8 cellular contexts compared by ENCODE assay signal in genomic region chr17:4948166-4948996, GRCh38. TPM values are rescaled to one million over a fixed set of nuclear protein-coding genes. Genes with fewer than 3 reads are reported as not detected.
DNase-seq lines count a peak whose midpoint lies in the region; ATAC-seq and TF ChIP-seq lines count a peak whose summit lies in the region.

TSS of gene PFN1 (minus strand) at chr17:4948530. CDS start at chr17:4948394, 136 bp downstream.

- H3K27ac Mint-ChIP-seq in activated naive CD8-positive, alpha-beta T cell treated with anti-CD3 and anti-CD28 coated beads, Interleukin-2, amount 10 ng/mL, durations not matched to agents 7 days and 5 days = peak within 1 kb of the TSS; percentile 100

- H3K27me3 Mint-ChIP-seq in activated naive CD8-positive, alpha-beta T cell treated with anti-CD3 and anti-CD28 coated beads, Interleukin-2, amount 10 ng/mL, durations not matched to agents 7 days and 5 days = no peaks in the 10 kb centered on the region

- DNase-seq in CD1c-positive myeloid dendritic cell (ENCODE audit: extremely low spot score) = peak; percentile 98
- peak; percentile 94 for DNase-seq in NB4 (ENCODE audit: low read depth)
- DNase-seq in activated naive CD8-positive, alpha-beta T cell treated with anti-CD3 and anti-CD28 coated beads, Interleukin-2, amount 10 ng/mL, durations not matched to agents 7 days and 5 days = peak; percentile 86
- peak; percentile 71 to 95 (median 86) for DNase-seq in head of caudate nucleus
- peak; percentile 87 to 94 (median 89) for DNase-seq in ovary
- peak; percentile 93 for DNase-seq in testis

- ATAC-seq in GM21576 (IDR thresholded peaks at IDR 0.05; ENCODE audit: unreplicated experiment) = peak; percentile 11
- ATAC-seq in activated naive CD8-positive, alpha-beta T cell treated with anti-CD3 and anti-CD28 coated beads, Interleukin-2, amount 10 ng/mL, durations not matched to agents 7 days and 5 days (ENCODE audit: low read depth) = peak; percentile 21

- H3K4me3 ChIP-seq in NB4 (ENCODE audit: low read depth, low read length) = peak within 1 kb of the TSS; percentile 95
- H3K4me3 ChIP-seq in SU-DHL-6 (ENCODE audit: insufficient read depth, low read length, poor library complexity, severe bottlenecking) = peak within 1 kb of the TSS; percentile 100
- H3K4me3 ChIP-seq in ovary = peak within 1 kb of the TSS; percentile 100
- peak within 1 kb of the TSS; percentile 90 to 99 for H3K4me3 ChIP-seq in testis

- peaks cover 40% of the 10 kb centered on the region for H3K36me3 Mint-ChIP-seq in activated naive CD8-positive, alpha-beta T cell treated with anti-CD3 and anti-CD28 coated beads, Interleukin-2, amount 10 ng/mL, durations not matched to agents 7 days and 5 days

- H3K9me3 ChIP-seq in SU-DHL-6 (ENCODE audit: insufficient read depth, low read length) (no peaks in the 10 kb centered on the region), ovary (no peaks in the 10 kb centered on the region), testis (no peaks in the 10 kb centered on the region)

- no peaks in the 10 kb centered on the region for H3K27me3 ChIP-seq in SU-DHL-6 (ENCODE audit: low read length)
- H3K27me3 ChIP-seq in ovary = no peaks in the 10 kb centered on the region
- no peaks in the 10 kb centered on the region for H3K27me3 ChIP-seq in testis

- intact Hi-C loops in head of caudate nucleus (cut with DNase I) (loop anchor here (2.0 kb wide), 1 partner anchor 18 kb away; the partner anchor contains the start of gene SPAG7), ovary (cut with DNase I) (no loop called here), testis (cut with DNase I; ENCODE audit: low total_unique reads) (no loop called here)

- peaks cover 34% of the 10 kb centered on the region for H3K4me1 Mint-ChIP-seq in activated naive CD8-positive, alpha-beta T cell treated with anti-CD3 and anti-CD28 coated beads, Interleukin-2, amount 10 ng/mL, durations not matched to agents 7 days and 5 days

- no peak for TF ChIP-seq EP300 in ovary (IDR thresholded peaks at IDR 0.05)

- H3K4me3 Mint-ChIP-seq in activated naive CD8-positive, alpha-beta T cell treated with anti-CD3 and anti-CD28 coated beads, Interleukin-2, amount 10 ng/mL, durations not matched to agents 7 days and 5 days = peak within 1 kb of the TSS; percentile 100

- H3K9ac ChIP-seq in SU-DHL-6 (ENCODE audit: low read length) = peak within 1 kb of the TSS; percentile 100

- H3F3A ChIP-seq in SU-DHL-6 (ENCODE audit: insufficient read depth) = peaks cover 54% of the 10 kb centered on the region

- H3K36me3 ChIP-seq in SU-DHL-6 (ENCODE audit: low read length) (peaks cover 11% of the 10 kb centered on the region; the same call in 1 of the 2 replicates), ovary (no peaks in the 10 kb centered on the region), testis (ENCODE audit: low read depth, missing control alignments) (no peaks in the 10 kb centered on the region)

- H3K4me1 ChIP-seq in ovary (ENCODE audit: insufficient read depth) (peaks cover 2% of the 10 kb centered on the region), testis (peaks cover 20% of the 10 kb centered on the region)

- WGBS in ovary, 3 donors = 0 to 1% (median 0%) methylated on average over 42 to 70 of the region's 70 CpGs
- WGBS in testis, 2 donors = 0% methylated on average over 34 to 39 of the region's 70 CpGs

- no peak within 1 kb of the TSS for H2AFZ ChIP-seq in SU-DHL-6 (ENCODE audit: low read depth, low read length, severe bottlenecking)

- H3K27ac ChIP-seq in SU-DHL-6 (ENCODE audit: low read depth, low read length) (peak within 1 kb of the TSS; percentile 100), ovary (peak within 1 kb of the TSS; percentile 82 to 96), testis (peak within 1 kb of the TSS; percentile 91 to 92)

- H3K79me2 ChIP-seq in SU-DHL-6 (ENCODE audit: insufficient read depth, low read length) = peaks cover 36% of the 10 kb centered on the region

- peaks cover 3% of the 10 kb centered on the region; the same call in 1 of the 2 replicates for H4K20me1 ChIP-seq in SU-DHL-6 (ENCODE audit: low read depth, low read length)

- H3K4me2 ChIP-seq in SU-DHL-6 (ENCODE audit: low read depth, low read length, poor library complexity, severe bottlenecking) = peak within 1 kb of the TSS; percentile 98

- POLR2A ChIA-PET in activated naive CD8-positive, alpha-beta T cell treated with anti-CD3 and anti-CD28 coated beads, Interleukin-2, amount 10 ng/mL, durations not matched to agents 7 days and 5 days (lab: Charles Lee) = interaction anchor here (0.6 to 17.2 kb wide), 17 partner anchors 8 to 246 kb away, joined by 3 to 441 read pairs (median 5); partner anchors contain the start of genes ARRB2, C17orf107, CAMTA2 and INCA1

- TF ChIP-seq POLR2A in NB4 (IDR thresholded peaks at IDR 0.05; ENCODE audit: extremely low read depth, insufficient read length) (peak; percentile 54), ovary (IDR thresholded peaks at IDR 0.05) (peak; percentile 61), testis (IDR thresholded peaks at IDR 0.05) (no peak)

- H3K9me2 ChIP-seq in SU-DHL-6 (replicated peaks; ENCODE audit: insufficient read depth, low read length) = no peaks in the 10 kb centered on the region

- no peaks in the 10 kb centered on the region for H3K9me3 Mint-ChIP-seq in activated naive CD8-positive, alpha-beta T cell treated with anti-CD3 and anti-CD28 coated beads, Interleukin-2, amount 10 ng/mL, durations not matched to agents 7 days and 5 days

- TF ChIP-seq CTCF in NB4 (IDR thresholded peaks at IDR 0.05; ENCODE audit: low read depth, low read length) (no peak), SU-DHL-6 (IDR thresholded peaks at IDR 0.05; ENCODE audit: insufficient read depth, low read length, poor library complexity, severe bottlenecking) (no peak), ovary (IDR thresholded peaks at IDR 0.05) (peak in 1 of 3 donors; percentile 9), testis (IDR thresholded peaks at IDR 0.05) (no peak)

RNA-seq across cellular contexts. Expression of gene PFN1, which starts in this region (rescaled TPM):
- total RNA-seq in activated naive CD8-positive, alpha-beta T cell treated with anti-CD3 and anti-CD28 coated beads, Interleukin-2, amount 10 ng/mL, durations not matched to agents 7 days and 5 days = 1,000 to 10,000 TPM; 1,712 to 1,828 TPM
- total RNA-seq in ovary = 100 to 1,000 TPM; 201 to 415 (median 323) TPM
- polyA plus RNA-seq in ovary = 100 to 1,000 TPM; 254 to 542 TPM
- 100 to 1,000 TPM; 257 to 349 TPM for total RNA-seq in testis
- polyA plus RNA-seq in testis (ENCODE audit: insufficient read depth, low read depth, low replicate concordance) = 244 TPM

Comparison
In these comparisons a context has a peak if more than half of its experiments do, and no peak if none do; other contexts are left out.
1. Peak in every context shown above with its lines: DNase-seq, ATAC-seq, H3K4me3 ChIP-seq and H3K27ac ChIP-seq.
2. RNA of gene PFN1 (total RNA-seq): 1,712 to 1,828 TPM in activated naive CD8-positive, alpha-beta T cell treated with anti-CD3 and anti-CD28 coated beads, Interleukin-2, amount 10 ng/mL, durations not matched to agents 7 days and 5 days; 257 to 349 TPM in testis and 201 to 415 TPM in ovary; every median in the first group is over 4 times any median in the second.